ENCODE assay signal across 9 cellular contexts in genomic region chr12:25384038-25384953, GRCh38.
A peak's percentile ranks its signal among the peaks of the same experiment; 100 is the strongest.
DNase-seq lines count a peak whose midpoint lies in the region; TF ChIP-seq lines count a peak whose summit lies in the region.
"Had no signal": no experiment of that assay in that cellular context is flagged by ENCODE, and none has a peak within 500 bp of the region (broad histone marks: within the 10 kb centered on the region; RNA-seq: fewer than 3 reads in every experiment).

No MANE protein-coding gene starts in this region.

- H3K9me3 ChIP-seq in HUES6 (ENCODE audit: control insufficient read depth, insufficient read depth, low read depth, low read length), result no peaks in the 10 kb centered on the region
- H3K9me3 ChIP-seq in muscle layer of colon (ENCODE audit: low read length), result no peaks in the 10 kb centered on the region

- H2AFZ ChIP-seq in ACC112 (ENCODE audit: low read length, unreplicated experiment), result no peak overlapping the region

- H3K4me3 ChIP-seq in ACC112 (ENCODE audit: low read depth, low read length) (peak overlapping the region; percentile 83), HUES6 (ENCODE audit: low read depth, low read length) (peak overlapping the region; percentile 86), muscle layer of colon (ENCODE audit: low read depth in 1 of 2, low read length in 2 of 2) (peak overlapping the region; percentile 89 to 92)

- CTCF ChIA-PET in GM10248 (lab: Yijun Ruan, JAX), result interaction anchor here (1.0 to 3.3 kb wide), 6 partner anchors 9 to 393 kb away, joined by 3 to 12 read pairs (median 5); no protein-coding TSS in a partner anchor

- H3K79me2 ChIP-seq in ACC112 (ENCODE audit: control insufficient read depth, insufficient read depth, low read length, unreplicated experiment), result no peaks in the 10 kb centered on the region

- H3K36me3 ChIP-seq in ACC112 (ENCODE audit: insufficient read depth, low read length), result no peaks in the 10 kb centered on the region
- no peaks in the 10 kb centered on the region for H3K36me3 ChIP-seq in HUES6 (ENCODE audit: control insufficient read depth, insufficient read depth, low read length)
- H3K36me3 ChIP-seq in muscle layer of colon (ENCODE audit: insufficient read depth, low read length), result no peaks in the 10 kb centered on the region

- no peaks in the 10 kb centered on the region for H3K27me3 ChIP-seq in ACC112 (ENCODE audit: insufficient read depth, low read length)
- H3K27me3 ChIP-seq in HUES6 (ENCODE audit: control insufficient read depth, insufficient read depth, low read length), result peaks cover 15% of the 10 kb centered on the region; the same call in 1 of the 2 replicates
- H3K27me3 ChIP-seq in muscle layer of colon (ENCODE audit: control insufficient read depth in 1 of 2, insufficient read depth in 2 of 2, low read length in 2 of 2), result no peaks in the 10 kb centered on the region

- DNase-seq in dermis blood vessel endothelial cell, result no peak
- DNase-seq in KG1 (lab: John Stamatoyannopoulos, UW), result no peak
- DNase-seq in cerebellar nuclear complex (lab: John Stamatoyannopoulos, UW), result no peak
- no peak for DNase-seq in GM10248 (ENCODE audit: extremely low spot score)
- DNase-seq: stimulated activated CD4-positive, alpha-beta T cell treated with anti-CD3 and anti-CD28 coated beads, Interleukin-4, amount 100 ng/mL, for 24 hours had no signal

- H3K9ac ChIP-seq in HUES6 (ENCODE audit: low read length) (peak overlapping the region; percentile 97), muscle layer of colon (ENCODE audit: low read length) (peak overlapping the region; percentile 91)

- H3K27ac ChIP-seq in ACC112 (ENCODE audit: low read depth, low read length) (peak overlapping the region; percentile 99), HUES6 (ENCODE audit: low read depth, low read length) (no peak overlapping the region; the same call in 1 of the 2 replicates), cingulate gyrus (ENCODE audit: low read depth, low read length) (peak overlapping the region; percentile 99), muscle layer of colon (ENCODE audit: low read depth, low read length) (peak overlapping the region; percentile 100)

- peaks cover 7% of the 10 kb centered on the region for H3K4me1 ChIP-seq in ACC112 (ENCODE audit: control insufficient read depth, insufficient read depth, low read length, unreplicated experiment)
- peaks cover 13% of the 10 kb centered on the region for H3K4me1 ChIP-seq in HUES6 (ENCODE audit: control insufficient read depth, insufficient read depth, low read length)
- peaks cover 6% of the 10 kb centered on the region for H3K4me1 ChIP-seq in muscle layer of colon (ENCODE audit: insufficient read depth, low read length)

- POLR2A ChIA-PET in GM10248 (lab: Yijun Ruan, JAX), result no interaction called here

- TF ChIP-seq CTCF in GM10248 (IDR thresholded peaks at IDR 0.05; ENCODE audit: control extremely low read depth, extremely low read depth, low read depth, missing control alignments), result no peak
